8 cellular contexts compared by ENCODE assay signal in genomic region chr14:75050852-75051555, GRCh38. TPM values are rescaled to one million over a fixed set of nuclear protein-coding genes. Genes with fewer than 3 reads are reported as not detected.
DNase-seq lines count a peak whose midpoint lies in the region; ATAC-seq and TF ChIP-seq lines count a peak whose summit lies in the region.

Gene MLH3 (minus strand): TSS chr14:75051467. CDS start chr14:75049655, 1,812 bp downstream.

- H3K4me3 ChIP-seq in A673 (ENCODE audit: low read depth, low read length, poor library complexity, severe bottlenecking): peak within 1 kb of the TSS; percentile 52
- H3K4me3 ChIP-seq in coronary artery: peak within 1 kb of the TSS; percentile 76

- POLR2A ChIA-PET in A673 (lab: Charles Lee; ENCODE audit: low non-redundant PET): no interaction called here
- POLR2A ChIA-PET in activated CD4-positive, alpha-beta T cell treated with anti-CD3 and anti-CD28 coated beads, Interleukin-2, amount 10 ng/mL, durations not matched to agents 7 days and 5 days (lab: Charles Lee): interaction anchor here (0.6 kb wide), 1 partner anchor 11 kb away, joined by 6 read pairs; no protein-coding TSS in a partner anchor

- CTCF ChIA-PET in A673 (lab: Charles Lee): no interaction called here
- CTCF ChIA-PET in activated CD4-positive, alpha-beta T cell treated with anti-CD3 and anti-CD28 coated beads, Interleukin-2, amount 10 ng/mL, durations not matched to agents 7 days and 5 days (lab: Charles Lee): interaction anchor here (0.6 to 2.9 kb wide), 5 partner anchors 12 to 889 kb away, joined by 3 to 9 read pairs (median 4); partner anchors contain the start of gene ACYP1

- H3K27ac ChIP-seq in A673 (ENCODE audit: low read depth, low read length, poor library complexity, severe bottlenecking) (no peak within 1 kb of the TSS), coronary artery (peak within 1 kb of the TSS; percentile 90 to 91)

- DNase-seq in A673 (ENCODE audit: low spot score): peak; percentile 89
- DNase-seq in NCI-H524 (lab: John Stamatoyannopoulos, UW): peak; percentile 89 to 95
- DNase-seq in activated CD4-positive, alpha-beta T cell treated with anti-CD3 and anti-CD28 coated beads, Interleukin-2, amount 10 ng/mL, durations not matched to agents 7 days and 5 days: peak; percentile 76
- peak; percentile 81 for DNase-seq in coronary artery (ENCODE audit: low spot score)
- peak; percentile 82 to 89 for DNase-seq in left colon
- DNase-seq in stimulated activated CD4-positive, alpha-beta T cell treated with anti-CD3 and anti-CD28 coated beads, Interleukin-1b, Interleukin-23, amount 100 ng/mL, for 4 hours (ENCODE audit: low read depth in 2 of 2): peak; percentile 73 to 76

- no peaks in the 10 kb centered on the region for H3K27me3 ChIP-seq in A673 (replicated peaks; ENCODE audit: insufficient read depth, low read depth, low read length, poor library complexity)

- ATAC-seq in GM18909 (IDR thresholded peaks at IDR 0.05; ENCODE audit: poor library complexity, unreplicated experiment): peak; percentile 72
- peak; percentile 77 for ATAC-seq in HG03432 (IDR thresholded peaks at IDR 0.05; ENCODE audit: unreplicated experiment)
- ATAC-seq in left colon: peak; percentile 94

- peaks cover 20% of the 10 kb centered on the region for H3K4me1 ChIP-seq in A673 (ENCODE audit: insufficient read depth, low read length, poor library complexity, severe bottlenecking)

- H3K9me3 ChIP-seq in A673 (ENCODE audit: low read depth, low read length, poor library complexity, severe bottlenecking): no peaks in the 10 kb centered on the region

- H3K4me1 Mint-ChIP-seq in activated CD4-positive, alpha-beta T cell treated with anti-CD3 and anti-CD28 coated beads, Interleukin-2, amount 10 ng/mL, durations not matched to agents 7 days and 5 days: peaks cover 70% of the 10 kb centered on the region

- intact Hi-C loops in A673 (cut with micrococcal nuclease; ENCODE audit: unreplicated experiment): no loop called here
- intact Hi-C loops in left colon (cut with DNase I, micrococcal nuclease): no loop called here

- H3K27me3 Mint-ChIP-seq in activated CD4-positive, alpha-beta T cell treated with anti-CD3 and anti-CD28 coated beads, Interleukin-2, amount 10 ng/mL, durations not matched to agents 7 days and 5 days: no peaks in the 10 kb centered on the region

- TF ChIP-seq CTCF in A673 (conservative IDR thresholded peaks at IDR 0.05; ENCODE audit: low read depth, low read length) (no peak), coronary artery (IDR thresholded peaks at IDR 0.05) (no peak)

- peaks cover 60% of the 10 kb centered on the region for H3K36me3 Mint-ChIP-seq in activated CD4-positive, alpha-beta T cell treated with anti-CD3 and anti-CD28 coated beads, Interleukin-2, amount 10 ng/mL, durations not matched to agents 7 days and 5 days (ENCODE audit: low read depth)

- H3K9me3 Mint-ChIP-seq in activated CD4-positive, alpha-beta T cell treated with anti-CD3 and anti-CD28 coated beads, Interleukin-2, amount 10 ng/mL, durations not matched to agents 7 days and 5 days: no peaks in the 10 kb centered on the region

- BruUV-seq in A673 (replicated peaks; lab: Mats Ljungman, UMichigan): no TSS peak

- H3K36me3 ChIP-seq in A673 (ENCODE audit: insufficient read depth, low read length, poor library complexity, severe bottlenecking): peaks cover 3% of the 10 kb centered on the region

- H3K27ac Mint-ChIP-seq in activated CD4-positive, alpha-beta T cell treated with anti-CD3 and anti-CD28 coated beads, Interleukin-2, amount 10 ng/mL, durations not matched to agents 7 days and 5 days: peak within 1 kb of the TSS; percentile 93

- peak within 1 kb of the TSS; percentile 86 for H3K4me3 Mint-ChIP-seq in activated CD4-positive, alpha-beta T cell treated with anti-CD3 and anti-CD28 coated beads, Interleukin-2, amount 10 ng/mL, durations not matched to agents 7 days and 5 days

RNA-seq across cellular contexts. Expression of gene MLH3, which starts in this region (rescaled TPM):
- total RNA-seq in A673 (2021) (21.0 and 24.0 TPM in 2 replicates), left colon (10 to 100 TPM; 19.6 to 27.0 TPM)
- total RNA-seq in activated CD4-positive, alpha-beta T cell treated with anti-CD3 and anti-CD28 coated beads, Interleukin-2, amount 10 ng/mL, durations not matched to agents 7 days and 5 days: 10 to 100 TPM; 17.0 to 17.3 TPM
